Comparison of ENCODE assay signal across 40 cellular contexts in genomic region chr1:96334236-96334557, GRCh38.
"Had no signal": no experiment of that assay in that cellular context is flagged by ENCODE, and none has a peak within 500 bp of the region (broad histone marks: within the 10 kb centered on the region; RNA-seq: fewer than 3 reads in every experiment).

No MANE protein-coding gene starts in this region.

- H3K27me3 ChIP-seq: adrenal gland, ascending aorta, body of pancreas, brain microvascular endothelial cell, cardiac muscle cell had no signal

- H3K9me3 ChIP-seq: adrenal gland, ascending aorta, body of pancreas had no signal

- H3K27ac Mint-ChIP-seq: activated naive CD4-positive, alpha-beta T cell treated with anti-CD3 and anti-CD28 coated beads for 36 hours; activated naive CD4-positive, alpha-beta T cell treated with anti-CD3 and anti-CD28 coated beads, Interleukin-2, amount 10 ng/mL, durations not matched to agents 7 days and 5 days; activated naive CD4-positive, alpha-beta T cell treated with anti-CD3 and anti-CD28 coated beads, Interleukin-2, amount 50 U/mL, for 24 hours; activated naive CD8-positive, alpha-beta T cell; activated naive CD8-positive, alpha-beta T cell treated with anti-CD3 and anti-CD28 coated beads for 36 hours; activated naive CD8-positive, alpha-beta T cell treated with anti-CD3 and anti-CD28 coated beads, Interleukin-2, amount 10 ng/mL, durations not matched to agents 7 days and 5 days; activated naive CD8-positive, alpha-beta T cell treated with anti-CD3 and anti-CD28 coated beads, Interleukin-2, amount 50 U/mL, for 24 hours; activated T-cell treated with anti-CD3 and anti-CD28 coated beads, Interleukin-2, amount 50 U/mL, for 24 hours; activated T-cell treated with anti-CD3 and anti-CD28 coated beads, Interleukin-2, amount 50 U/mL, for 72 hours; activated T-helper 1 cell treated with anti-CD3 and anti-CD28 coated beads, Interleukin-12 subunit alpha, Interleukin-12 subunit beta, Interleukin-2, Interleukin-4 antibody, amounts not matched to agents 30 ng/mL and 10 ng/mL and 1 ng/mL, durations not matched to agents 14 hours and 24 hours and 36 hours; activated T-helper 17 cell treated with anti-CD3 and anti-CD28 coated beads, Interleukin-2, amount 50 U/mL, for 72 hours; activated T-helper 2 cell treated with anti-CD3 and anti-CD28 coated beads, Interferon-gamma antibody, Interleukin-2, Interleukin-4, amounts not matched to agents 10 μg/mL and 5 μg/mL and 100 μg/mL, durations not matched to agents 14 hours and 24 hours and 36 hours; brain had no signal

- H3K4me3 ChIP-seq: adrenal gland, ascending aorta, body of pancreas, cardiac muscle cell had no signal

- H3K27me3 Mint-ChIP-seq: activated naive CD4-positive, alpha-beta T cell treated with anti-CD3 and anti-CD28 coated beads, Interleukin-2, amount 10 ng/mL, durations not matched to agents 7 days and 5 days; activated naive CD4-positive, alpha-beta T cell treated with anti-CD3 and anti-CD28 coated beads, Interleukin-2, amount 50 U/mL, for 24 hours; activated naive CD8-positive, alpha-beta T cell treated with anti-CD3 and anti-CD28 coated beads for 36 hours; activated naive CD8-positive, alpha-beta T cell treated with anti-CD3 and anti-CD28 coated beads, Interleukin-2, amount 10 ng/mL, durations not matched to agents 7 days and 5 days; activated naive CD8-positive, alpha-beta T cell treated with anti-CD3 and anti-CD28 coated beads, Interleukin-2, amount 50 U/mL, for 24 hours; activated T-cell treated with anti-CD3 and anti-CD28 coated beads, Interleukin-2, amount 50 U/mL, for 24 hours; activated T-helper 17 cell treated with anti-CD3 and anti-CD28 coated beads, Interleukin-2, amount 50 U/mL, for 72 hours; central memory CD8-positive, alpha-beta T cell had no signal

- H3K4me1 Mint-ChIP-seq: activated naive CD4-positive, alpha-beta T cell treated with anti-CD3 and anti-CD28 coated beads, Interleukin-2, amount 10 ng/mL, durations not matched to agents 7 days and 5 days; activated naive CD4-positive, alpha-beta T cell treated with anti-CD3 and anti-CD28 coated beads, Interleukin-2, amount 50 U/mL, for 24 hours; activated naive CD8-positive, alpha-beta T cell treated with anti-CD3 and anti-CD28 coated beads for 36 hours; activated naive CD8-positive, alpha-beta T cell treated with anti-CD3 and anti-CD28 coated beads, Interleukin-2, amount 10 ng/mL, durations not matched to agents 7 days and 5 days; activated naive CD8-positive, alpha-beta T cell treated with anti-CD3 and anti-CD28 coated beads, Interleukin-2, amount 50 U/mL, for 24 hours; activated T-helper 17 cell treated with anti-CD3 and anti-CD28 coated beads, Interleukin-2, amount 50 U/mL, for 72 hours; brain; central memory CD8-positive, alpha-beta T cell had no signal

- H3K27ac ChIP-seq: adrenal gland, ascending aorta, body of pancreas, brain microvascular endothelial cell, cardiac muscle cell had no signal

- H3K4me3 Mint-ChIP-seq: activated naive CD4-positive, alpha-beta T cell treated with anti-CD3 and anti-CD28 coated beads for 36 hours; activated naive CD4-positive, alpha-beta T cell treated with anti-CD3 and anti-CD28 coated beads, Interleukin-2, amount 10 ng/mL, durations not matched to agents 7 days and 5 days; activated naive CD4-positive, alpha-beta T cell treated with anti-CD3 and anti-CD28 coated beads, Interleukin-2, amount 50 U/mL, for 24 hours; activated naive CD8-positive, alpha-beta T cell; activated naive CD8-positive, alpha-beta T cell treated with anti-CD3 and anti-CD28 coated beads for 36 hours; activated naive CD8-positive, alpha-beta T cell treated with anti-CD3 and anti-CD28 coated beads, Interleukin-2, amount 10 ng/mL, durations not matched to agents 7 days and 5 days; activated naive CD8-positive, alpha-beta T cell treated with anti-CD3 and anti-CD28 coated beads, Interleukin-2, amount 50 U/mL, for 24 hours; activated T-cell treated with anti-CD3 and anti-CD28 coated beads, Interleukin-2, amount 50 U/mL, for 24 hours; activated T-cell treated with anti-CD3 and anti-CD28 coated beads, Interleukin-2, amount 50 U/mL, for 4 hours; activated T-cell treated with anti-CD3 and anti-CD28 coated beads, Interleukin-2, amount 50 U/mL, for 72 hours; activated T-helper 1 cell treated with anti-CD3 and anti-CD28 coated beads, Interleukin-12 subunit alpha, Interleukin-12 subunit beta, Interleukin-2, Interleukin-4 antibody, amounts not matched to agents 30 ng/mL and 10 ng/mL and 1 ng/mL, durations not matched to agents 14 hours and 24 hours and 36 hours; activated T-helper 17 cell treated with anti-CD3 and anti-CD28 coated beads, Interleukin-2, amount 50 U/mL, for 72 hours; brain; central memory CD8-positive, alpha-beta T cell had no signal

- H3K36me3 ChIP-seq: adrenal gland, ascending aorta, brain microvascular endothelial cell, cardiac muscle cell had no signal

- DNase-seq: activated effector memory CD4-positive, alpha-beta T cell treated with anti-CD3 and anti-CD28 coated beads, Interleukin-2, amount 50 U/mL, for 16 hours; activated effector memory CD4-positive, alpha-beta T cell treated with Interleukin-2 at 50 U/mL for 16 hours; activated gamma-delta T cell; activated gamma-delta T cell treated with Interleukin-2 at 50 U/mL for 16 hours; activated naive CD4-positive, alpha-beta T cell; activated naive CD4-positive, alpha-beta T cell treated with anti-CD3 and anti-CD28 coated beads for 36 hours; activated naive CD4-positive, alpha-beta T cell treated with anti-CD3 and anti-CD28 coated beads, Interleukin-2, amount 10 ng/mL, durations not matched to agents 7 days and 5 days; activated naive CD4-positive, alpha-beta T cell treated with anti-CD3 and anti-CD28 coated beads, Interleukin-2, amount 50 U/mL, for 16 hours; activated naive CD4-positive, alpha-beta T cell treated with Interleukin-2 at 50 U/mL for 16 hours; activated naive CD8-positive, alpha-beta T cell treated with anti-CD3 and anti-CD28 coated beads for 36 hours; activated naive CD8-positive, alpha-beta T cell treated with anti-CD3 and anti-CD28 coated beads, Interleukin-2, amount 10 ng/mL, durations not matched to agents 7 days and 5 days; activated naive CD8-positive, alpha-beta T cell treated with anti-CD3 and anti-CD28 coated beads, Interleukin-2, amount 50 U/mL, for 24 hours; activated T-cell treated with anti-CD3 and anti-CD28 coated beads for 4 hours; activated T-cell treated with anti-CD3 and anti-CD28 coated beads, Interleukin-2, amount 50 U/mL, for 1 hour; activated T-cell treated with anti-CD3 and anti-CD28 coated beads, Interleukin-2, amount 50 U/mL, for 24 hours; activated T-cell treated with anti-CD3 and anti-CD28 coated beads, Interleukin-2, amount 50 U/mL, for 4 hours; activated T-cell treated with anti-CD3 and anti-CD28 coated beads, Interleukin-2, amount 50 U/mL, for 48 hours; activated T-cell treated with anti-CD3 and anti-CD28 coated beads, Interleukin-2, amount 50 U/mL, for 72 hours; adrenal gland; amniotic stem cell; amygdala; anterior cingulate cortex; aorta; body of pancreas; brain microvascular endothelial cell; caudate nucleus; central memory CD4-positive, alpha-beta T cell; cerebellar nuclear complex had no signal

- FAIRE-seq: astrocyte, bronchial epithelial cell had no signal

- ATAC-seq: activated naive CD4-positive, alpha-beta T cell treated with anti-CD3 and anti-CD28 coated beads, Interleukin-2, amount 50 U/mL, for 72 hours; activated naive CD8-positive, alpha-beta T cell treated with anti-CD3 and anti-CD28 coated beads, Interleukin-2, amount 50 U/mL, for 24 hours; activated T-cell treated with anti-CD3 and anti-CD28 coated beads, Interleukin-2, amount 50 U/mL, for 4 hours; activated T-cell treated with anti-CD3 and anti-CD28 coated beads, Interleukin-2, amount 50 U/mL, for 72 hours; activated T-helper 17 cell treated with anti-CD3 and anti-CD28 coated beads, Interleukin-2, amount 50 U/mL, for 72 hours; body of pancreas had no signal

- H3K9me3 Mint-ChIP-seq: activated naive CD4-positive, alpha-beta T cell treated with anti-CD3 and anti-CD28 coated beads, Interleukin-2, amount 50 U/mL, for 24 hours; activated T-cell treated with anti-CD3 and anti-CD28 coated beads, Interleukin-2, amount 50 U/mL, for 24 hours had no signal

- H3K36me3 Mint-ChIP-seq: activated naive CD4-positive, alpha-beta T cell treated with anti-CD3 and anti-CD28 coated beads, Interleukin-2, amount 10 ng/mL, durations not matched to agents 7 days and 5 days; activated naive CD4-positive, alpha-beta T cell treated with anti-CD3 and anti-CD28 coated beads, Interleukin-2, amount 50 U/mL, for 24 hours; activated naive CD4-positive, alpha-beta T cell treated with anti-CD3 and anti-CD28 coated beads, Interleukin-2, amount 50 U/mL, for 72 hours; activated naive CD8-positive, alpha-beta T cell; activated naive CD8-positive, alpha-beta T cell treated with anti-CD3 and anti-CD28 coated beads for 36 hours; activated naive CD8-positive, alpha-beta T cell treated with anti-CD3 and anti-CD28 coated beads, Interleukin-2, amount 10 ng/mL, durations not matched to agents 7 days and 5 days; brain had no signal

- H3K4me1 ChIP-seq: adrenal gland, ascending aorta, body of pancreas had no signal
